ENCODE assay signal across 24 cellular contexts in genomic region chr21:38167345-38167744, GRCh38.
"Had no signal": no experiment of that assay in that cellular context is flagged by ENCODE, and none has a peak within 500 bp of the region (broad histone marks: within the 10 kb centered on the region; RNA-seq: fewer than 3 reads in every experiment).

No MANE protein-coding gene starts in this region.

- H3K4me3 ChIP-seq: MG63 had no signal

- H3K9ac ChIP-seq: SK-N-SH had no signal

- ATAC-seq: Panc1, PC-3 had no signal

- H3K4me2 ChIP-seq: SK-N-SH had no signal

- DNase-seq: Karpas-422; KG1; MG63; NCI-H1092; NCI-H1105 treated with DMSO at 0.1 percent for 48 hours; NCI-H1417 treated with DMSO at 0.1 percent for 48 hours; NCI-H146; NCI-H1694 treated with DMSO at 0.1 percent for 48 hours; NCI-H1930; NCI-H2081; NCI-H2171; NCI-H226; NCI-H446; NCI-H510A; NCI-H524 treated with DMSO at 0.1 percent for 48 hours; NCI-H69; NCI-H774; NK-92 treated with Interleukin-12 subunit alpha and Interleukin-12 subunit beta, amount 100 ng/mL, for 24 hours; PC-3; SHP77; SK-N-SH; SW 1271 had no signal

- H3K36me3 ChIP-seq: MG63 had no signal

- H3K27me3 ChIP-seq: MG63 had no signal

- H3K27ac ChIP-seq: RWPE1 had no signal

- H3K9me3 ChIP-seq: MG63, SK-N-SH had no signal
